ENCODE assay signal across 1 cellular context in genomic region chr2:182980115-182980514, GRCh38.
TF ChIP-seq lines count a peak whose summit lies in the region.

No MANE protein-coding gene starts in this region.

TF ChIP-seq in K562, 482 proteins besides CTCF, POLR2A, EP300 and RAD21 (continued from another document):
- TF ChIP-seq, protein P1, sequence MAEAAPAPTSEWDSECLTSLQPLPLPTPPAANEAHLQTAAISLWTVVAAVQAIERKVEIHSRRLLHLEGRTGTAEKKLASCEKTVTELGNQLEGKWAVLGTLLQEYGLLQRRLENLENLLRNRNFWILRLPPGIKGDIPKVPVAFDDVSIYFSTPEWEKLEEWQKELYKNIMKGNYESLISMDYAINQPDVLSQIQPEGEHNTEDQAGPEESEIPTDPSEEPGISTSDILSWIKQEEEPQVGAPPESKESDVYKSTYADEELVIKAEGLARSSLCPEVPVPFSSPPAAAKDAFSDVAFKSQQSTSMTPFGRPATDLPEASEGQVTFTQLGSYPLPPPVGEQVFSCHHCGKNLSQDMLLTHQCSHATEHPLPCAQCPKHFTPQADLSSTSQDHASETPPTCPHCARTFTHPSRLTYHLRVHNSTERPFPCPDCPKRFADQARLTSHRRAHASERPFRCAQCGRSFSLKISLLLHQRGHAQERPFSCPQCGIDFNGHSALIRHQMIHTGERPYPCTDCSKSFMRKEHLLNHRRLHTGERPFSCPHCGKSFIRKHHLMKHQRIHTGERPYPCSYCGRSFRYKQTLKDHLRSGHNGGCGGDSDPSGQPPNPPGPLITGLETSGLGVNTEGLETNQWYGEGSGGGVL (CRISPR knock-in tag; IDR thresholded peaks at IDR 0.05): no peak
- TF ChIP-seq ASH1L (IDR thresholded peaks at IDR 0.05; ENCODE audit: borderline replicate concordance, low read depth, partially characterized antibody): no peak
- no peak for TF ChIP-seq JUNB (CRISPR knock-in tag; conservative IDR thresholded peaks at IDR 0.05)
- no peak for TF ChIP-seq CBX8 (IDR thresholded peaks at IDR 0.05; ENCODE audit: borderline replicate concordance, extremely low read depth, low read depth, low read length, poor library complexity, severe bottlenecking)
- TF ChIP-seq, protein P2, sequence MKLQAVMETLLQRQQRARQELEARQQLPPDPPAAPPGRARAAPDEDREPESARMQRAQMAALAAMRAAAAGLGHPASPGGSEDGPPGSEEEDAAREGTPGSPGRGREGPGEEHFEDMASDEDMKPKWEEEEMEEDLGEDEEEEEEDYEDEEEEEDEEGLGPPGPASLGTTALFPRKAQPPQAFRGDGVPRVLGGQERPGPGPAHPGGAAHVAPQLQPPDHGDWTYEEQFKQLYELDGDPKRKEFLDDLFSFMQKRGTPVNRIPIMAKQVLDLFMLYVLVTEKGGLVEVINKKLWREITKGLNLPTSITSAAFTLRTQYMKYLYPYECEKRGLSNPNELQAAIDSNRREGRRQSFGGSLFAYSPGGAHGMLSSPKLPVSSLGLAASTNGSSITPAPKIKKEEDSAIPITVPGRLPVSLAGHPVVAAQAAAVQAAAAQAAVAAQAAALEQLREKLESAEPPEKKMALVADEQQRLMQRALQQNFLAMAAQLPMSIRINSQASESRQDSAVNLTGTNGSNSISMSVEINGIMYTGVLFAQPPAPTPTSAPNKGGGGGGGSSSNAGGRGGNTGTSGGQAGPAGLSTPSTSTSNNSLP (IDR thresholded peaks at IDR 0.05; ENCODE audit: borderline replicate concordance, low read depth, low read length): peak; percentile 22; the same call in 1 of the 2 replicates
- TF ChIP-seq MCM5 (IDR thresholded peaks at IDR 0.05; ENCODE audit: low read depth): no peak
- no peak for TF ChIP-seq ZC3H4 (CRISPR knock-in tag; IDR thresholded peaks at IDR 0.05; ENCODE audit: borderline replicate concordance)
- peak; percentile 74; the same call in 1 of the 2 replicates for TF ChIP-seq ZZZ3 (IDR thresholded peaks at IDR 0.05)
- no peak for TF ChIP-seq HSF4 (CRISPR knock-in tag; IDR thresholded peaks at IDR 0.05; ENCODE audit: borderline replicate concordance)
- TF ChIP-seq NFYB (IDR thresholded peaks at IDR 0.05; ENCODE audit: extremely low read depth, insufficient read length): no peak
- no peak for TF ChIP-seq ZNF589 (CRISPR knock-in tag; IDR thresholded peaks at IDR 0.05; ENCODE audit: low read depth)
- TF ChIP-seq, protein P3, sequence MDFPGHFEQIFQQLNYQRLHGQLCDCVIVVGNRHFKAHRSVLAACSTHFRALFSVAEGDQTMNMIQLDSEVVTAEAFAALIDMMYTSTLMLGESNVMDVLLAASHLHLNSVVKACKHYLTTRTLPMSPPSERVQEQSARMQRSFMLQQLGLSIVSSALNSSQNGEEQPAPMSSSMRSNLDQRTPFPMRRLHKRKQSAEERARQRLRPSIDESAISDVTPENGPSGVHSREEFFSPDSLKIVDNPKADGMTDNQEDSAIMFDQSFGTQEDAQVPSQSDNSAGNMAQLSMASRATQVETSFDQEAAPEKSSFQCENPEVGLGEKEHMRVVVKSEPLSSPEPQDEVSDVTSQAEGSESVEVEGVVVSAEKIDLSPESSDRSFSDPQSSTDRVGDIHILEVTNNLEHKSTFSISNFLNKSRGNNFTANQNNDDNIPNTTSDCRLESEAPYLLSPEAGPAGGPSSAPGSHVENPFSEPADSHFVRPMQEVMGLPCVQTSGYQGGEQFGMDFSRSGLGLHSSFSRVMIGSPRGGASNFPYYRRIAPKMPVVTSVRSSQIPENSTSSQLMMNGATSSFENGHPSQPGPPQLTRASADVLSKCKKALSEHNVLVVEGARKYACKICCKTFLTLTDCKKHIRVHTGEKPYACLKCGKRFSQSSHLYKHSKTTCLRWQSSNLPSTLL (IDR thresholded peaks at IDR 0.05): no peak
- no peak for TF ChIP-seq SAP30 (IDR thresholded peaks at IDR 0.05; ENCODE audit: borderline replicate concordance, insufficient read depth, low read depth, low read length, poor library complexity, severe bottlenecking)
